ENCODE assay signal across 8 cellular contexts in the genomic region with DNA sequence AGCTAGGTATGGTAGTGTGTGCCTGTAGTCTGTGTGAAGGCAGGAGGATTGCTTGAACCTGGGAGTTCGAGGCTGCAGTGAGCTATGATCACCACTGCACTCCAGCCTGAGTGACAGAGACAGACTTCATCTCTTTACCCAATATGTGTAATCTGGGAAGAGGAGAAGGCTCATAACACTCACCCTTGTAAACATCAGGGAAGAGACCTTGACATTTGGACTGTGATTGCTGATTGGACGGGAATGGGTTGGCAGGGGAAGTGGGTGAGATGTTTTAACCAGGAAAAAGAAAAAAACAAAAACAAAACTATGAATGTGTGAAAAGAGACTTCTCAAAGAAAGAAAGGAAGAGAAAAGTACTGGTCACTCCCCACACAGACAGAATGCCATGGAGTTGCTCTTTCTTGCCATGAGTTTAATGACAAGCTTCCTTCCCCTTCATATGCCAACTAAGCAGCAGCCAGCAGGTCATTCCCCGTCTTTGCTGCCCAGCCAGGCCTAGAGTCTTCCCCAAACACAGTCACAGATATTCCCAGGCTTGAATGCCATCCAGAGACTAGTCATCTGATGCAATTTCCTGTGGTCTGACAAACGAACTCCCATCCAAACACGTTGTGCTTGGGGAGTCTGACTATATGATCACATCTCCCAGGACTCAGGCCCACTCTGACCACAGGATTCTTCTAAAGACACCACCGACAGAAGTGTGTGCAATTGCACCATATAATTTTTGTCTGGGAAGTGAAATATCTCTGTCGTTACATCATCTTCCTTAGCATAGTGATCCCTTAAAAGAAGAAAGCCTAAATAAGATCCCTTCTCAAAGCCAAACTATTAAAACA. TPM values are rescaled to one million over a fixed set of nuclear protein-coding genes. Genes with fewer than 3 reads are reported as not detected.
A peak's percentile ranks its signal among the peaks of the same experiment; 100 is the strongest.
DNase-seq lines count a peak whose midpoint lies in the region; ATAC-seq and TF ChIP-seq lines count a peak whose summit lies in the region.

No MANE protein-coding gene starts in this region.

- no peaks in the 10 kb centered on the region for H3K36me3 ChIP-seq in adipocyte (ENCODE audit: control insufficient read depth, insufficient read depth, low read length, severe bottlenecking)
- H3K36me3 ChIP-seq in sigmoid colon: no peaks in the 10 kb centered on the region

- peak overlapping the region; percentile 75 for H3K9ac ChIP-seq in adipocyte (ENCODE audit: low read length)

- TF ChIP-seq POLR2A in sigmoid colon (IDR thresholded peaks at IDR 0.05): no peak

- no peaks in the 10 kb centered on the region for H3K9me3 Mint-ChIP-seq in activated naive CD4-positive, alpha-beta T cell treated with anti-CD3 and anti-CD28 coated beads, Interleukin-2, amount 50 U/mL, for 24 hours
- no peaks in the 10 kb centered on the region for H3K9me3 Mint-ChIP-seq in activated naive CD4-positive, alpha-beta T cell treated with anti-CD3 and anti-CD28 coated beads, Interleukin-2, amount 10 ng/mL, durations not matched to agents 7 days and 5 days

- H3K27me3 Mint-ChIP-seq in activated naive CD4-positive, alpha-beta T cell treated with anti-CD3 and anti-CD28 coated beads, Interleukin-2, amount 50 U/mL, for 24 hours: no peaks in the 10 kb centered on the region
- peaks cover 20% of the 10 kb centered on the region for H3K27me3 Mint-ChIP-seq in activated naive CD4-positive, alpha-beta T cell treated with anti-CD3 and anti-CD28 coated beads, Interleukin-2, amount 10 ng/mL, durations not matched to agents 7 days and 5 days

- H3K4me3 Mint-ChIP-seq in activated naive CD4-positive, alpha-beta T cell treated with anti-CD3 and anti-CD28 coated beads, Interleukin-2, amount 50 U/mL, for 24 hours: no peak overlapping the region
- no peak overlapping the region for H3K4me3 Mint-ChIP-seq in activated naive CD4-positive, alpha-beta T cell treated with anti-CD3 and anti-CD28 coated beads, Interleukin-2, amount 10 ng/mL, durations not matched to agents 7 days and 5 days

- CTCF ChIA-PET in activated naive CD4-positive, alpha-beta T cell treated with anti-CD3 and anti-CD28 coated beads, Interleukin-2, amount 10 ng/mL, durations not matched to agents 7 days and 5 days (lab: Charles Lee): interaction anchor here (1.0 to 1.3 kb wide), 2 partner anchors 11 to 28 kb away, joined by 3 to 4 read pairs; no protein-coding TSS in a partner anchor

- H3K27ac Mint-ChIP-seq in activated naive CD4-positive, alpha-beta T cell treated with anti-CD3 and anti-CD28 coated beads, Interleukin-2, amount 50 U/mL, for 24 hours: peak overlapping the region; percentile 38
- no peak overlapping the region for H3K27ac Mint-ChIP-seq in activated naive CD4-positive, alpha-beta T cell treated with anti-CD3 and anti-CD28 coated beads, Interleukin-2, amount 10 ng/mL, durations not matched to agents 7 days and 5 days

- H3K36me3 Mint-ChIP-seq in activated naive CD4-positive, alpha-beta T cell treated with anti-CD3 and anti-CD28 coated beads, Interleukin-2, amount 50 U/mL, for 24 hours: no peaks in the 10 kb centered on the region
- peaks cover 8% of the 10 kb centered on the region for H3K36me3 Mint-ChIP-seq in activated naive CD4-positive, alpha-beta T cell treated with anti-CD3 and anti-CD28 coated beads, Interleukin-2, amount 10 ng/mL, durations not matched to agents 7 days and 5 days

- ATAC-seq in right cardiac atrium (peak; percentile 74 to 79), HG02938 (IDR thresholded peaks at IDR 0.05; ENCODE audit: unreplicated experiment) (no peak), GM18511 (IDR thresholded peaks at IDR 0.05; ENCODE audit: unreplicated experiment) (no peak)

- TF ChIP-seq CTCF in sigmoid colon (IDR thresholded peaks at IDR 0.05): no peak

- intact Hi-C loops in right cardiac atrium (cut with DNase I): no loop called here
- intact Hi-C loops in sigmoid colon (cut with DNase I): no loop called here

- H3K4me1 ChIP-seq in adipocyte (ENCODE audit: control insufficient read depth, insufficient read depth, low read length) (peaks cover 32% of the 10 kb centered on the region), right cardiac atrium (ENCODE audit: control insufficient read depth, insufficient read depth, low read length) (peaks cover 12% of the 10 kb centered on the region), sigmoid colon (peaks cover 0 to 45% (median 28%) of the 10 kb centered on the region in 4 donors)

- peak overlapping the region; percentile 64 for H3K4me3 ChIP-seq in adipocyte (ENCODE audit: low read length)
- H3K4me3 ChIP-seq in right cardiac atrium (ENCODE audit: low read length): no peak overlapping the region
- no peak overlapping the region for H3K4me3 ChIP-seq in sigmoid colon

- WGBS in right cardiac atrium: 31% methylated on average over 7 of the region's 7 CpGs
- WGBS in sigmoid colon, 2 donors: 49 to 51% methylated on average over 7 of the region's 7 CpGs

- H3K9me3 ChIP-seq in adipocyte (ENCODE audit: control insufficient read depth, low read length): no peaks in the 10 kb centered on the region
- no peaks in the 10 kb centered on the region for H3K9me3 ChIP-seq in right cardiac atrium (ENCODE audit: control insufficient read depth, low read length)
- no peaks in the 10 kb centered on the region for H3K9me3 ChIP-seq in sigmoid colon

- no peaks in the 10 kb centered on the region for H3K27me3 ChIP-seq in adipocyte (replicated peaks; ENCODE audit: control insufficient read depth, insufficient read depth, low read length)
- H3K27me3 ChIP-seq in right cardiac atrium (ENCODE audit: control insufficient read depth, insufficient read depth): no peaks in the 10 kb centered on the region
- H3K27me3 ChIP-seq in sigmoid colon: no peaks in the 10 kb centered on the region

- TF ChIP-seq EP300 in sigmoid colon (IDR thresholded peaks at IDR 0.05): no peak

- H3K4me1 Mint-ChIP-seq in activated naive CD4-positive, alpha-beta T cell treated with anti-CD3 and anti-CD28 coated beads, Interleukin-2, amount 50 U/mL, for 24 hours: peaks cover 30% of the 10 kb centered on the region
- H3K4me1 Mint-ChIP-seq in activated naive CD4-positive, alpha-beta T cell treated with anti-CD3 and anti-CD28 coated beads, Interleukin-2, amount 10 ng/mL, durations not matched to agents 7 days and 5 days: peaks cover 49% of the 10 kb centered on the region

- H3K27ac ChIP-seq in right cardiac atrium (ENCODE audit: low read length) (peak overlapping the region; percentile 97), sigmoid colon (peak overlapping the region; percentile 61 to 76 (median 68))

- no peak for DNase-seq in activated naive CD4-positive, alpha-beta T cell treated with anti-CD3 and anti-CD28 coated beads, Interleukin-2, amount 10 ng/mL, durations not matched to agents 7 days and 5 days
- peak; percentile 95 for DNase-seq in adipocyte (ENCODE audit: low read depth)
- DNase-seq in right cardiac atrium: peak; percentile 66 to 75 (median 67)
- peak; percentile 80 for DNase-seq in sigmoid colon
- no peak for DNase-seq in DMS79 (lab: John Stamatoyannopoulos, UW)

RNA-seq across cellular contexts. Expression of a gene that starts 3.6 kb away (rescaled TPM):
- total RNA-seq in right cardiac atrium: 10 to 100 TPM; 22.5 to 43.9 (median 31.3) TPM
- polyA plus RNA-seq in right cardiac atrium: 31.1 TPM
- total RNA-seq in sigmoid colon: 10 to 100 TPM in 3 of 4 donors, 1 to 10 TPM in 1; 9.7 to 59.5 (median 35.8) TPM
- polyA plus RNA-seq in sigmoid colon: 10 to 100 TPM in 1 of 3 donors, 1 to 10 TPM in 2; 3.2 to 64.1 (median 3.6) TPM

RNA-seq across cellular contexts. Expression of a gene that starts 23.7 kb away (rescaled TPM):
- under 1 TPM in 1 of 4 donors, not detected in 3; 0.20 TPM for total RNA-seq in right cardiac atrium
- 0.16 TPM for polyA plus RNA-seq in right cardiac atrium
- total RNA-seq in sigmoid colon: not detected
- under 1 TPM in 1 of 3 donors, not detected in 2; 0.52 TPM for polyA plus RNA-seq in sigmoid colon

RNA-seq across cellular contexts. Expression of a gene that starts 39.1 kb away (rescaled TPM):
- not detected for total RNA-seq in right cardiac atrium
- not detected for polyA plus RNA-seq in right cardiac atrium
- total RNA-seq in sigmoid colon: under 1 TPM in 1 of 4 donors, not detected in 3; 0.14 TPM
- under 1 TPM in 2 of 3 donors, not detected in 1; under 0.01 to 0.03 TPM for polyA plus RNA-seq in sigmoid colon

Comparison
In these comparisons a context has a peak if more than half of its experiments do, and no peak if none do; other contexts are left out.
1. DNase-seq: peak in adipocyte (single experiment), right cardiac atrium (3 of 3) and sigmoid colon (single experiment); none in activated naive CD4-positive, alpha-beta T cell treated with anti-CD3 and anti-CD28 coated beads, Interleukin-2, amount 10 ng/mL, durations not matched to agents 7 days and 5 days (single experiment) and DMS79 (single experiment).
2. ATAC-seq: peak in right cardiac atrium (2 of 2); none in HG02938 (single experiment) and GM18511 (single experiment).